7 cellular contexts compared by ENCODE assay signal in genomic region chr19:6362024-6362344, GRCh38. TPM values are rescaled to one million over a fixed set of nuclear protein-coding genes. Genes with fewer than 3 reads are reported as not detected.
A peak's percentile ranks its signal among the peaks of the same experiment; 100 is the strongest.
DNase-seq lines count a peak whose midpoint lies in the region; ATAC-seq, FAIRE-seq and TF ChIP-seq lines count a peak whose summit lies in the region.

No MANE protein-coding gene starts in this region.

- H3K36me3 ChIP-seq in hepatocyte (replicated peaks; ENCODE audit: insufficient read depth, low read depth) = no peaks in the 10 kb centered on the region

- CTCF ChIA-PET in activated B cell treated with CpG ODN at 0.5 μM for 24 hours (lab: Charles Lee) = interaction anchor here (1.7 kb wide), 1 partner anchor 10 kb away, joined by 5 read pairs; the partner anchor contains the start of gene ALKBH7

- ATAC-seq in activated B cell treated with CpG ODN at 0.5 μM for 24 hours (ENCODE audit: low read depth) = no peak

- H3K27me3 ChIP-seq in hepatocyte = no peaks in the 10 kb centered on the region

- 0% methylated on average over 1 of the region's 7 CpGs for WGBS in hepatocyte (ENCODE audit: low lambda C conversion rate, missing lambda C conversion rate)

- peak overlapping the region; percentile 60 for H3K27ac ChIP-seq in hepatocyte

- no peaks in the 10 kb centered on the region for H3K9me3 Mint-ChIP-seq in activated B cell treated with CpG ODN at 0.5 μM for 24 hours

- no peaks in the 10 kb centered on the region for H3K27me3 Mint-ChIP-seq in activated B cell treated with CpG ODN at 0.5 μM for 24 hours

- peak overlapping the region; percentile 87 for H3K4me3 Mint-ChIP-seq in activated B cell treated with CpG ODN at 0.5 μM for 24 hours

- peak overlapping the region; percentile 92 for H3K4me2 ChIP-seq in hepatocyte

- no peak for FAIRE-seq in urothelium cell line (lab: Jason Lieb, UNC)

- peak overlapping the region; percentile 75 for H3K4me3 ChIP-seq in hepatocyte

- peaks cover 13% of the 10 kb centered on the region for H3K79me2 ChIP-seq in hepatocyte

- TF ChIP-seq CTCF in activated B cell treated with CpG ODN at 0.5 μM for 24 hours (IDR thresholded peaks at IDR 0.05) = no peak
- no peak for TF ChIP-seq CTCF in hepatocyte (IDR thresholded peaks at IDR 0.05; ENCODE audit: poor library complexity)

- peak; percentile 34 for DNase-seq in HCEC 1CT
- no peak for DNase-seq in activated B cell treated with CpG ODN at 0.5 μM for 24 hours
- no peak for DNase-seq in hepatocyte (ENCODE audit: low spot score)
- peak; percentile 36 for DNase-seq in stimulated activated CD8-positive, alpha-beta memory T cell treated with anti-CD3 and anti-CD28 coated beads, Interleukin-4, amount 100 ng/mL, for 48 hours
- no peak for DNase-seq in islet precursor cell
- DNase-seq in urothelium cell line (ENCODE audit: low spot score) = no peak
- no peak for DNase-seq in SK-N-DZ (ENCODE audit: low spot score)

- no peaks in the 10 kb centered on the region for H4K20me1 ChIP-seq in hepatocyte (ENCODE audit: insufficient read depth, poor library complexity, severe bottlenecking)

- no peaks in the 10 kb centered on the region for H3K9me3 ChIP-seq in hepatocyte (ENCODE audit: low read depth)

- H2AFZ ChIP-seq in hepatocyte = peak overlapping the region; percentile 74

- POLR2A ChIA-PET in activated B cell treated with CpG ODN at 0.5 μM for 24 hours (lab: Charles Lee) = interaction anchor here (1.5 to 3.4 kb wide), 2 partner anchors 11 to 120 kb away, joined by 4 to 47 read pairs; partner anchors contain the start of genes ALKBH7 and DENND1C

- H3K9me2 ChIP-seq in hepatocyte (replicated peaks; ENCODE audit: insufficient read depth) = no peaks in the 10 kb centered on the region

- peaks cover 6% of the 10 kb centered on the region for H3K4me1 ChIP-seq in hepatocyte (ENCODE audit: insufficient read depth)

- H3K36me3 Mint-ChIP-seq in activated B cell treated with CpG ODN at 0.5 μM for 24 hours (ENCODE audit: low read depth) = peaks cover 31% of the 10 kb centered on the region

- H3K4me1 Mint-ChIP-seq in activated B cell treated with CpG ODN at 0.5 μM for 24 hours = peaks cover 11% of the 10 kb centered on the region

- peak overlapping the region; percentile 78 for H3K27ac Mint-ChIP-seq in activated B cell treated with CpG ODN at 0.5 μM for 24 hours

- intact Hi-C loops in activated B cell treated with CpG ODN at 0.5 μM for 24 hours (cut with micrococcal nuclease) = loop anchor here (5.0 kb wide), 2 partner anchors 80 to 225 kb away; no protein-coding TSS in a partner anchor

RNA-seq across cellular contexts. Expression of gene CLPP, which starts 0.7 kb away (rescaled TPM):
- 60.6 and 68.2 TPM in 2 replicates for total RNA-seq in activated B cell treated with CpG ODN at 0.5 μM for 24 hours
- 52.8 and 69.5 TPM in 2 replicates for total RNA-seq in hepatocyte
- 93.6 and 106 TPM in 2 replicates for polyA plus RNA-seq in hepatocyte
- polyA plus RNA-seq in SK-N-DZ (2014; cell fraction: cytosol; rRNA removed) = 81.8 and 99.2 TPM in 2 replicates
- polyA plus RNA-seq in SK-N-DZ (2014; cell fraction: nucleus; rRNA removed) = 49.2 and 55.2 TPM in 2 replicates

RNA-seq across cellular contexts. Expression of gene ALKBH7, which starts 10.6 kb away (rescaled TPM):
- total RNA-seq in activated B cell treated with CpG ODN at 0.5 μM for 24 hours (48.4 and 52.9 TPM in 2 replicates), hepatocyte (42.8 and 45.3 TPM in 2 replicates)
- 99.3 and 116 TPM in 2 replicates for polyA plus RNA-seq in hepatocyte
- 40.8 and 48.0 TPM in 2 replicates for polyA plus RNA-seq in SK-N-DZ (2014; cell fraction: cytosol; rRNA removed)
- 36.4 and 49.5 TPM in 2 replicates for polyA plus RNA-seq in SK-N-DZ (2014; cell fraction: nucleus; rRNA removed)

RNA-seq across cellular contexts. Expression of gene PSPN, which starts 13.7 kb away (rescaled TPM):
- total RNA-seq in activated B cell treated with CpG ODN at 0.5 μM for 24 hours (2.1 and 2.4 TPM in 2 replicates), hepatocyte (2.4 and 2.7 TPM in 2 replicates)
- polyA plus RNA-seq in hepatocyte = 1.5 and 2.7 TPM in 2 replicates
- polyA plus RNA-seq in SK-N-DZ (2014; cell fraction: cytosol; rRNA removed) = 1.8 and 1.9 TPM in 2 replicates
- polyA plus RNA-seq in SK-N-DZ (2014; cell fraction: nucleus; rRNA removed) = 0.62 and 2.1 TPM in 2 replicates

RNA-seq across cellular contexts. Expression of gene ACER1, which starts 28.6 kb away (rescaled TPM):
- not detected in 2 replicates for total RNA-seq in activated B cell treated with CpG ODN at 0.5 μM for 24 hours
- total RNA-seq in hepatocyte = not detected in 2 replicates
- not detected in 2 replicates for polyA plus RNA-seq in hepatocyte
- polyA plus RNA-seq in SK-N-DZ (2014; cell fraction: cytosol; rRNA removed) = not detected in 2 replicates
- polyA plus RNA-seq in SK-N-DZ (2014; cell fraction: nucleus; rRNA removed) = not detected in 2 replicates

RNA-seq across cellular contexts. Expression of gene GTF2F1, which starts 31.0 kb away (rescaled TPM):
- total RNA-seq in activated B cell treated with CpG ODN at 0.5 μM for 24 hours (67.6 and 68.1 TPM in 2 replicates), hepatocyte (47.5 and 52.1 TPM in 2 replicates)
- polyA plus RNA-seq in hepatocyte = 40.0 and 44.6 TPM in 2 replicates
- 37.3 and 50.5 TPM in 2 replicates for polyA plus RNA-seq in SK-N-DZ (2014; cell fraction: cytosol; rRNA removed)
- polyA plus RNA-seq in SK-N-DZ (2014; cell fraction: nucleus; rRNA removed) = 22.3 and 36.5 TPM in 2 replicates

Comparison
In these comparisons a context has a peak if more than half of its experiments do, and no peak if none do; other contexts are left out.
1. DNase-seq: peak in HCEC 1CT (single experiment) and stimulated activated CD8-positive, alpha-beta memory T cell treated with anti-CD3 and anti-CD28 coated beads, Interleukin-4, amount 100 ng/mL, for 48 hours (single experiment); none in activated B cell treated with CpG ODN at 0.5 μM for 24 hours (single experiment), hepatocyte (single experiment), islet precursor cell (single experiment), urothelium cell line (single experiment) and SK-N-DZ (single experiment).